ENCODE assay signal across 17 cellular contexts in genomic region chr5:178094345-178094744, GRCh38.
"Had no signal": no experiment of that assay in that cellular context is flagged by ENCODE, and none has a peak within 500 bp of the region (broad histone marks: within the 10 kb centered on the region; RNA-seq: fewer than 3 reads in every experiment).

No MANE protein-coding gene starts in this region.

- H3K4me2 ChIP-seq: hepatocyte had no signal

- H3K4me1 ChIP-seq: colonic mucosa, esophagus muscularis mucosa, left lung, transverse colon, vagina had no signal

- DNase-seq: central memory CD4-positive, alpha-beta T cell; colonic mucosa; left lung; mammary epithelial cell; naive B cell; nucleus accumbens; posterior cingulate gyrus; retina; stimulated activated CD4-positive, alpha-beta T cell treated with anti-CD3 and anti-CD28 coated beads, Interleukin-2, amount 100 ng/mL, for 48 hours; stimulated activated naive B cell treated with anti-CD40 and anti-IgM and Interleukin-4, amounts not matched to agents 10 μg/mL and 1 μg/mL and 100 μg/mL, for 72 hours; substantia nigra; transverse colon had no signal

- H3K27ac ChIP-seq: colonic mucosa, esophagus muscularis mucosa, hepatocyte, left lung, transverse colon, vagina had no signal

- H3K27ac Mint-ChIP-seq: brain; stimulated activated naive B cell treated with anti-CD40 and anti-IgM and Interleukin-4, amounts not matched to agents 10 μg/mL and 1 μg/mL and 100 μg/mL, for 72 hours had no signal

- H3K9me3 Mint-ChIP-seq: activated naive CD4-positive, alpha-beta T cell treated with anti-CD3 and anti-CD28 coated beads, Interleukin-2, amount 50 U/mL, for 72 hours had no signal

- H3K36me3 Mint-ChIP-seq: brain had no signal

- H3K4me1 Mint-ChIP-seq: brain had no signal

- H3K27me3 ChIP-seq: colonic mucosa, hepatocyte, left lung, vagina had no signal

- H3K4me3 ChIP-seq: colonic mucosa, esophagus muscularis mucosa, hepatocyte, left lung, transverse colon, vagina had no signal

- H3K4me3 Mint-ChIP-seq: brain; stimulated activated naive B cell treated with anti-CD40 and anti-IgM and Interleukin-4, amounts not matched to agents 10 μg/mL and 1 μg/mL and 100 μg/mL, for 72 hours had no signal

- H2AFZ ChIP-seq: hepatocyte had no signal

- H3K9me3 ChIP-seq: colonic mucosa, transverse colon, vagina had no signal

- H3K79me2 ChIP-seq: hepatocyte had no signal

- H3K36me3 ChIP-seq: colonic mucosa, esophagus muscularis mucosa, left lung, transverse colon, vagina had no signal

- ATAC-seq: left lung; stimulated activated naive B cell treated with anti-CD40 and anti-IgM and Interleukin-4, amounts not matched to agents 10 μg/mL and 1 μg/mL and 100 μg/mL, for 72 hours had no signal
